Comparison of ENCODE assay signal across 1 cellular context in the genomic region with DNA sequence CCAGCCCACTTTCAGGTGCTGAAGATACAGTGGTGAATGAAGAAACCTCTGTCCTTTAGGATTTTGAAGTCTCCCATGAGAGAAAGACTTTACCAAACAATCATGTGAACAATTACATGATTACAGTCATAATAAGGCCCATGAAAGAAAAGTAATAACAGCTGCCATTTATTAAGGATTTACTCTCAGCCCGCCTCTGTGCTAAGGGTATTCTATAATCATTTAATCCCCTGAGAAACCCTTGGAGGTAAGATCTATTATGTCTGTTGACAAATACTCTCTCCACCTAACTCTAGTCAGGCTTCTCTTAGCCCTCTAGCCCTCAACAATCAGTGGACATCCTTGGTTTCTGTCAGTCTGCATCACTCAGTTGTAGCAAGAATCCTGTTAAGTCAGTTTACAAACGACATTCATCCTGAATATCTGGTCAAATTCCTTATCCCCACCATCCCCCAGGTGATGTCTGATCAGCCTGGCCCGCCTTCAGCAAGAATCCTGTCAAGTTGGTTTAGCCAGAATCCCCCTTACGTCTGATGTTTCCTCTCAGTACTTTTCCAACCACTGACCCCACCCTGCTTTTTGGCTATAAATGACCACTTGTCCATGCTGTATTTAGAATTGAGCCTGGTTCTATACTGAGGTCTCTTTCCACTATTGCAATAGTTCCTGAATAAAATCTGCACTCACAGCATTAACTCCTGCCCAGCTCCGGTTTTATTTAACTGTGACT.
TF ChIP-seq lines count a peak whose summit lies in the region.

No MANE protein-coding gene starts in this region.

TF ChIP-seq in GM23338, 12 proteins besides CTCF, POLR2A, EP300 and RAD21:
- TF ChIP-seq JUNB (IDR thresholded peaks at IDR 0.05; ENCODE audit: unreplicated experiment) (no peak), NANOG (IDR thresholded peaks at IDR 0.05; ENCODE audit: borderline replicate concordance) (no peak), EZH2phosphoT487 (IDR thresholded peaks at IDR 0.05; ENCODE audit: unreplicated experiment) (no peak), EZH2 (IDR thresholded peaks at IDR 0.05; ENCODE audit: low read depth, unreplicated experiment) (no peak), POLR2AphosphoS5 (IDR thresholded peaks at IDR 0.05; ENCODE audit: low read depth) (no peak), ZNF114 (CRISPR knock-in tag; IDR thresholded peaks at IDR 0.05) (no peak), ZNF331 (CRISPR knock-in tag; IDR thresholded peaks at IDR 0.05; ENCODE audit: low read depth) (no peak), CREB1 (CRISPR knock-in tag; IDR thresholded peaks at IDR 0.05; ENCODE audit: low read depth) (no peak), STAT1 (IDR thresholded peaks at IDR 0.05; ENCODE audit: unreplicated experiment) (no peak)
- TF ChIP-seq, protein P1, sequence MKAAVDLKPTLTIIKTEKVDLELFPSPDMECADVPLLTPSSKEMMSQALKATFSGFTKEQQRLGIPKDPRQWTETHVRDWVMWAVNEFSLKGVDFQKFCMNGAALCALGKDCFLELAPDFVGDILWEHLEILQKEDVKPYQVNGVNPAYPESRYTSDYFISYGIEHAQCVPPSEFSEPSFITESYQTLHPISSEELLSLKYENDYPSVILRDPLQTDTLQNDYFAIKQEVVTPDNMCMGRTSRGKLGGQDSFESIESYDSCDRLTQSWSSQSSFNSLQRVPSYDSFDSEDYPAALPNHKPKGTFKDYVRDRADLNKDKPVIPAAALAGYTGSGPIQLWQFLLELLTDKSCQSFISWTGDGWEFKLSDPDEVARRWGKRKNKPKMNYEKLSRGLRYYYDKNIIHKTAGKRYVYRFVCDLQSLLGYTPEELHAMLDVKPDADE (IDR thresholded peaks at IDR 0.05): no peak
- TF ChIP-seq, protein P2, sequence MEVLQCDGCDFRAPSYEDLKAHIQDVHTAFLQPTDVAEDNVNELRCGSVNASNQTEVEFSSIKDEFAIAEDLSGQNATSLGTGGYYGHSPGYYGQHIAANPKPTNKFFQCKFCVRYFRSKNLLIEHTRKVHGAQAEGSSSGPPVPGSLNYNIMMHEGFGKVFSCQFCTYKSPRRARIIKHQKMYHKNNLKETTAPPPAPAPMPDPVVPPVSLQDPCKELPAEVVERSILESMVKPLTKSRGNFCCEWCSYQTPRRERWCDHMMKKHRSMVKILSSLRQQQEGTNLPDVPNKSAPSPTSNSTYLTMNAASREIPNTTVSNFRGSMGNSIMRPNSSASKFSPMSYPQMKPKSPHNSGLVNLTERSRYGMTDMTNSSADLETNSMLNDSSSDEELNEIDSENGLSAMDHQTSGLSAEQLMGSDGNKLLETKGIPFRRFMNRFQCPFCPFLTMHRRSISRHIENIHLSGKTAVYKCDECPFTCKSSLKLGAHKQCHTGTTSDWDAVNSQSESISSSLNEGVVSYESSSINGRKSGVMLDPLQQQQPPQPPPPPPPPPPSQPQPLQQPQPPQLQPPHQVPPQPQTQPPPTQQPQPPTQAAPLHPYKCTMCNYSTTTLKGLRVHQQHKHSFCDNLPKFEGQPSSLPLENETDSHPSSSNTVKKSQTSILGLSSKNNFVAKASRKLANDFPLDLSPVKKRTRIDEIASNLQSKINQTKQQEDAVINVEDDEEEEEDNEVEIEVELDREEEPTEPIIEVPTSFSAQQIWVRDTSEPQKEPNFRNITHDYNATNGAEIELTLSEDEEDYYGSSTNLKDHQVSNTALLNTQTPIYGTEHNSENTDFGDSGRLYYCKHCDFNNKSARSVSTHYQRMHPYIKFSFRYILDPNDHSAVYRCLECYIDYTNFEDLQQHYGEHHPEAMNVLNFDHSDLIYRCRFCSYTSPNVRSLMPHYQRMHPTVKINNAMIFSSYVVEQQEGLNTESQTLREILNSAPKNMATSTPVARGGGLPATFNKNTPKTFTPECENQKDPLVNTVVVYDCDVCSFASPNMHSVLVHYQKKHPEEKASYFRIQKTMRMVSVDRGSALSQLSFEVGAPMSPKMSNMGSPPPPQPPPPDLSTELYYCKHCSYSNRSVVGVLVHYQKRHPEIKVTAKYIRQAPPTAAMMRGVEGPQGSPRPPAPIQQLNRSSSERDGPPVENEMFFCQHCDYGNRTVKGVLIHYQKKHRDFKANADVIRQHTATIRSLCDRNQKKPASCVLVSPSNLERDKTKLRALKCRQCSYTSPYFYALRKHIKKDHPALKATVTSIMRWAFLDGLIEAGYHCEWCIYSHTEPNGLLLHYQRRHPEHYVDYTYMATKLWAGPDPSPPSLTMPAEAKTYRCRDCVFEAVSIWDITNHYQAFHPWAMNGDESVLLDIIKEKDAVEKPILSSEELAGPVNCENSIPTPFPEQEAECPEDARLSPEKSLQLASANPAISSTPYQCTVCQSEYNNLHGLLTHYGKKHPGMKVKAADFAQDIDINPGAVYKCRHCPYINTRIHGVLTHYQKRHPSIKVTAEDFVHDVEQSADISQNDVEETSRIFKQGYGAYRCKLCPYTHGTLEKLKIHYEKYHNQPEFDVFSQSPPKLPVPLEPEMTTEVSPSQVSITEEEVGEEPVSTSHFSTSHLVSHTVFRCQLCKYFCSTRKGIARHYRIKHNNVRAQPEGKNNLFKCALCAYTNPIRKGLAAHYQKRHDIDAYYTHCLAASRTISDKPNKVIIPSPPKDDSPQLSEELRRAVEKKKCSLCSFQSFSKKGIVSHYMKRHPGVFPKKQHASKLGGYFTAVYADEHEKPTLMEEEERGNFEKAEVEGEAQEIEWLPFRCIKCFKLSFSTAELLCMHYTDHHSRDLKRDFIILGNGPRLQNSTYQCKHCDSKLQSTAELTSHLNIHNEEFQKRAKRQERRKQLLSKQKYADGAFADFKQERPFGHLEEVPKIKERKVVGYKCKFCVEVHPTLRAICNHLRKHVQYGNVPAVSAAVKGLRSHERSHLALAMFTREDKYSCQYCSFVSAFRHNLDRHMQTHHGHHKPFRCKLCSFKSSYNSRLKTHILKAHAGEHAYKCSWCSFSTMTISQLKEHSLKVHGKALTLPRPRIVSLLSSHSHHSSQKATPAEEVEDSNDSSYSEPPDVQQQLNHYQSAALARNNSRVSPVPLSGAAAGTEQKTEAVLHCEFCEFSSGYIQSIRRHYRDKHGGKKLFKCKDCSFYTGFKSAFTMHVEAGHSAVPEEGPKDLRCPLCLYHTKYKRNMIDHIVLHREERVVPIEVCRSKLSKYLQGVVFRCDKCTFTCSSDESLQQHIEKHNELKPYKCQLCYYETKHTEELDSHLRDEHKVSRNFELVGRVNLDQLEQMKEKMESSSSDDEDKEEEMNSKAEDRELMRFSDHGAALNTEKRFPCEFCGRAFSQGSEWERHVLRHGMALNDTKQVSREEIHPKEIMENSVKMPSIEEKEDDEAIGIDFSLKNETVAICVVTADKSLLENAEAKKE (CRISPR knock-in tag; IDR thresholded peaks at IDR 0.05): no peak
- TF ChIP-seq, protein P3, sequence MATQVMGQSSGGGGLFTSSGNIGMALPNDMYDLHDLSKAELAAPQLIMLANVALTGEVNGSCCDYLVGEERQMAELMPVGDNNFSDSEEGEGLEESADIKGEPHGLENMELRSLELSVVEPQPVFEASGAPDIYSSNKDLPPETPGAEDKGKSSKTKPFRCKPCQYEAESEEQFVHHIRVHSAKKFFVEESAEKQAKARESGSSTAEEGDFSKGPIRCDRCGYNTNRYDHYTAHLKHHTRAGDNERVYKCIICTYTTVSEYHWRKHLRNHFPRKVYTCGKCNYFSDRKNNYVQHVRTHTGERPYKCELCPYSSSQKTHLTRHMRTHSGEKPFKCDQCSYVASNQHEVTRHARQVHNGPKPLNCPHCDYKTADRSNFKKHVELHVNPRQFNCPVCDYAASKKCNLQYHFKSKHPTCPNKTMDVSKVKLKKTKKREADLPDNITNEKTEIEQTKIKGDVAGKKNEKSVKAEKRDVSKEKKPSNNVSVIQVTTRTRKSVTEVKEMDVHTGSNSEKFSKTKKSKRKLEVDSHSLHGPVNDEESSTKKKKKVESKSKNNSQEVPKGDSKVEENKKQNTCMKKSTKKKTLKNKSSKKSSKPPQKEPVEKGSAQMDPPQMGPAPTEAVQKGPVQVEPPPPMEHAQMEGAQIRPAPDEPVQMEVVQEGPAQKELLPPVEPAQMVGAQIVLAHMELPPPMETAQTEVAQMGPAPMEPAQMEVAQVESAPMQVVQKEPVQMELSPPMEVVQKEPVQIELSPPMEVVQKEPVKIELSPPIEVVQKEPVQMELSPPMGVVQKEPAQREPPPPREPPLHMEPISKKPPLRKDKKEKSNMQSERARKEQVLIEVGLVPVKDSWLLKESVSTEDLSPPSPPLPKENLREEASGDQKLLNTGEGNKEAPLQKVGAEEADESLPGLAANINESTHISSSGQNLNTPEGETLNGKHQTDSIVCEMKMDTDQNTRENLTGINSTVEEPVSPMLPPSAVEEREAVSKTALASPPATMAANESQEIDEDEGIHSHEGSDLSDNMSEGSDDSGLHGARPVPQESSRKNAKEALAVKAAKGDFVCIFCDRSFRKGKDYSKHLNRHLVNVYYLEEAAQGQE (IDR thresholded peaks at IDR 0.05; ENCODE audit: unreplicated experiment): no peak
